ENCODE assay signal across 15 cellular contexts in the genomic region with DNA sequence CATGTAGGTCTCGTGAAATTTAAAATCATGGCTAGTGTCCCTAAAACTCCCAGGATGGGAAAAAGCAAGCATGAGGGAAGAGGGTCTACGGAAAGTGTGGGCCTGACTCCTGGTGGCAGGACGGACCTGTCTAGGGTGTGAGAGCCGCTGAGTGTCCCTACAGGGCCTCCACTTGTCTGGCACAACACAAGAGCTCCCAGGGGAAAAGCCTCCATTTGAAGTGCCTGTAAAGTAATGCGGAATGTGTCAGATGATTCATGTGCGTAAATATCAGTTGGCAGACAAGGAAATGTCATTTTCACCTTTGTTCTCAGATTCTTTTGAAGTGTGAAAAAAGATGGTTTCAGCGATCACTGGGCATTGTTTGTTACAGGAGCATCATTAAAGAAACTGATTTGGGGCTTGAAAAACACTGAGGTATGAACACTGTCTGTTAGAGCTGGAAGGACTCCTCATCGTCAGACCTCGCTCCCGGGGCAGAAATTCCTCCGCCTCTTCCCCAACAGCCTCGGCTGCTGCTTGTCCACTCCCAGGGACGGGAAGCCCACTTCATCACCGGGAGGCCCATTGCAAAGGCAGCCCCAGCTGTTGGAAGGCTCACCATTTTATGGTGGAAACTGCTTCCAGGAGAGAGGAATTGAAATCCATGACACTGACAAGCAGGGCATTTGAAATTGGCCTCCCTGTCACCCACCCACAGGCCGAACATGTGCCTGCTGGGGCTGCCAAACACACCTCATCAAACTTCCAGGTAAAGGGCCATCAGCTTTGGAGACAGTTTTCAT.
DNase-seq lines count a peak whose midpoint lies in the region; ATAC-seq lines count a peak whose summit lies in the region.
"Had no signal": no experiment of that assay in that cellular context is flagged by ENCODE, and none has a peak within 500 bp of the region (broad histone marks: within the 10 kb centered on the region; RNA-seq: fewer than 3 reads in every experiment).

No MANE protein-coding gene starts in this region.

- peaks cover 3% of the 10 kb centered on the region for H3K9me3 Mint-ChIP-seq in activated CD8-positive, alpha-beta memory T cell treated with anti-CD3 and anti-CD28 coated beads, Interleukin-2, amount 10 ng/mL, durations not matched to agents 7 days and 5 days (ENCODE audit: low read depth)
- H3K9me3 Mint-ChIP-seq: natural killer cell treated with Interleukin-12 subunit alpha and Interleukin-12 subunit beta and Interleukin-15 and Interleukin-18, amount 100 ng/mL, for 72 hours had no signal

- H3K27me3 ChIP-seq in HUES48 (ENCODE audit: control insufficient read depth, insufficient read depth, low read length): no peaks in the 10 kb centered on the region
- no peaks in the 10 kb centered on the region for H3K27me3 ChIP-seq in H7 (ENCODE audit: control insufficient read depth, insufficient read depth, low read length)

- CTCF ChIA-PET in activated CD8-positive, alpha-beta memory T cell treated with anti-CD3 and anti-CD28 coated beads, Interleukin-2, amount 10 ng/mL, durations not matched to agents 7 days and 5 days (lab: Charles Lee): no interaction called here

- no peaks in the 10 kb centered on the region for H3K4me1 Mint-ChIP-seq in activated CD8-positive, alpha-beta memory T cell treated with anti-CD3 and anti-CD28 coated beads, Interleukin-2, amount 10 ng/mL, durations not matched to agents 7 days and 5 days
- H3K4me1 Mint-ChIP-seq: activated naive CD8-positive, alpha-beta T cell treated with anti-CD3 and anti-CD28 coated beads, Interleukin-2, amount 10 ng/mL, durations not matched to agents 7 days and 5 days; B cell; memory B cell had no signal

- no peak for ATAC-seq in activated CD8-positive, alpha-beta memory T cell treated with anti-CD3 and anti-CD28 coated beads, Interleukin-2, amount 10 ng/mL, durations not matched to agents 7 days and 5 days
- ATAC-seq: natural killer cell treated with Interleukin-12 subunit alpha and Interleukin-12 subunit beta and Interleukin-15 and Interleukin-18, amount 100 ng/mL, for 72 hours had no signal

- H3K36me3 ChIP-seq in HUES48 (ENCODE audit: control insufficient read depth, insufficient read depth, low read length): no peaks in the 10 kb centered on the region
- H3K36me3 ChIP-seq in H7 (replicated peaks; ENCODE audit: control insufficient read depth, insufficient read depth, low read length): no peaks in the 10 kb centered on the region
- H3K36me3 ChIP-seq: spleen had no signal

- H3K9me3 ChIP-seq in HUES48 (ENCODE audit: control insufficient read depth, insufficient read depth, low read length): no peaks in the 10 kb centered on the region

- H3K9ac ChIP-seq in HUES48 (ENCODE audit: low read depth, low read length): no peak overlapping the region

- H3K27me3 Mint-ChIP-seq in activated CD8-positive, alpha-beta memory T cell treated with anti-CD3 and anti-CD28 coated beads, Interleukin-2, amount 10 ng/mL, durations not matched to agents 7 days and 5 days: peaks cover 15% of the 10 kb centered on the region

- H3K4me3 ChIP-seq in HUES48 (ENCODE audit: low read depth, low read length) (no peak overlapping the region), H7 (ENCODE audit: insufficient read depth, low read depth, low read length) (no peak overlapping the region)
- H3K4me3 ChIP-seq: spleen had no signal

- H3K4me1 ChIP-seq in HUES48 (ENCODE audit: control insufficient read depth, insufficient read depth, low read length): peaks cover 5% of the 10 kb centered on the region
- H3K4me1 ChIP-seq: spleen had no signal

- peak overlapping the region; percentile 14 for H3K27ac ChIP-seq in HUES48 (ENCODE audit: low read depth, low read length)
- H3K27ac ChIP-seq: spleen had no signal

- H3K36me3 Mint-ChIP-seq in activated CD8-positive, alpha-beta memory T cell treated with anti-CD3 and anti-CD28 coated beads, Interleukin-2, amount 10 ng/mL, durations not matched to agents 7 days and 5 days: no peaks in the 10 kb centered on the region
- H3K36me3 Mint-ChIP-seq: activated naive CD8-positive, alpha-beta T cell treated with anti-CD3 and anti-CD28 coated beads, Interleukin-2, amount 10 ng/mL, durations not matched to agents 7 days and 5 days; memory B cell; natural killer cell treated with Interleukin-12 subunit alpha and Interleukin-12 subunit beta and Interleukin-15 and Interleukin-18, amount 100 ng/mL, for 72 hours had no signal

- DNase-seq in DMS53 treated with DMSO at 0.1 percent for 48 hours (lab: John Stamatoyannopoulos, UW; ENCODE audit: unreplicated experiment): peak; percentile 57
- DNase-seq in activated CD8-positive, alpha-beta memory T cell treated with anti-CD3 and anti-CD28 coated beads, Interleukin-2, amount 10 ng/mL, durations not matched to agents 7 days and 5 days: peak; percentile 31
- DNase-seq in mesenteric fat pad (ENCODE audit: low spot score): peak; percentile 83
- no peak for DNase-seq in stimulated activated naive CD4-positive, alpha-beta T cell treated with Interleukin-2 at 50 U/mL for 16 hours (lab: John Stamatoyannopoulos, UW)
- DNase-seq in cerebellar cortex (ENCODE audit: low spot score): no peak
- DNase-seq in H7: no peak
- DNase-seq: activated CD4-positive, alpha-beta T cell treated with anti-CD3 and anti-CD28 coated beads, Interleukin-2, amount 50 U/mL, for 48 hours; activated naive CD8-positive, alpha-beta T cell treated with anti-CD3 and anti-CD28 coated beads, Interleukin-2, amount 10 ng/mL, durations not matched to agents 7 days and 5 days; NCI-H1694 treated with DMSO at 0.1 percent for 48 hours; SIG-M5; spleen had no signal

- H3K27ac Mint-ChIP-seq in activated CD8-positive, alpha-beta memory T cell treated with anti-CD3 and anti-CD28 coated beads, Interleukin-2, amount 10 ng/mL, durations not matched to agents 7 days and 5 days: no peak overlapping the region
- H3K27ac Mint-ChIP-seq: activated naive CD8-positive, alpha-beta T cell treated with anti-CD3 and anti-CD28 coated beads, Interleukin-2, amount 10 ng/mL, durations not matched to agents 7 days and 5 days; B cell; memory B cell; natural killer cell treated with Interleukin-12 subunit alpha and Interleukin-12 subunit beta and Interleukin-15 and Interleukin-18, amount 100 ng/mL, for 72 hours had no signal

- H3K4me3 Mint-ChIP-seq in activated CD8-positive, alpha-beta memory T cell treated with anti-CD3 and anti-CD28 coated beads, Interleukin-2, amount 10 ng/mL, durations not matched to agents 7 days and 5 days: no peak overlapping the region
- H3K4me3 Mint-ChIP-seq: activated naive CD8-positive, alpha-beta T cell treated with anti-CD3 and anti-CD28 coated beads, Interleukin-2, amount 10 ng/mL, durations not matched to agents 7 days and 5 days; B cell; memory B cell; natural killer cell treated with Interleukin-12 subunit alpha and Interleukin-12 subunit beta and Interleukin-15 and Interleukin-18, amount 100 ng/mL, for 72 hours had no signal

Comparison
In these comparisons a context has a peak if more than half of its experiments do, and no peak if none do; other contexts are left out.
1. DNase-seq: peak in DMS53 treated with DMSO at 0.1 percent for 48 hours (single experiment), activated CD8-positive, alpha-beta memory T cell treated with anti-CD3 and anti-CD28 coated beads, Interleukin-2, amount 10 ng/mL, durations not matched to agents 7 days and 5 days (single experiment) and mesenteric fat pad (single experiment); none in stimulated activated naive CD4-positive, alpha-beta T cell treated with Interleukin-2 at 50 U/mL for 16 hours (single experiment), cerebellar cortex (single experiment) and H7 (single experiment).